9 cellular contexts compared by ENCODE assay signal in the genomic region with DNA sequence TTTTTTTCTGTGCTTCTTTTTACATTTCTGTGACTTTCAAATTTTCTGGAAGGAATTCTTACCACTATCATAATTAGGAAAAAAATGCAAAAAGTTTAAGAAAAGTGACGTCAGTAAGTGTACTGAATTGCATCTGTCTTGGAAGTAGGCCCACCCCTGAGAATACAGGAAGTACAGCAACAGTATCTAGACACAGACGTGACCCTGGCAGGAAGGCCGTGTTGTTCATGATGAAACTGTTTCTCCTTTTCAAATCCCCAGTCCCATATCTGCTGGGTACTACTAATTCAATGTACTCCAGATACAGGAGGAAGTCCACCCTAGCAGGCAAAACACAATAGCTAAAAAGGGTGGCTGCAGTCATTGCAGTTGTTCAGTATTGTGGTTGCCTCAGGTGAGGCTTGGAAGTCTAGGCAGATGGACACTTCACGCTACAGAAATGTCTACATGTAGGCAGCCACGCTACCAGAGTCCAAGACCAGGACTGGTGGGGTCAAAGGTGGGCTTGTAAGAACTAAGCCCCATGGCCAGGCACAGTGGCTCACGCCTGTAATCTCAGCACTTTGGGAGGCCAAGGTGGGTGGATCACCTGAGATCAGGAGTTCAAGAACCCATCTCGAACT. TPM values are rescaled to one million over a fixed set of nuclear protein-coding genes. Genes with fewer than 3 reads are reported as not detected.
DNase-seq lines count a peak whose midpoint lies in the region; ATAC-seq and TF ChIP-seq lines count a peak whose summit lies in the region.
"Had no signal": no experiment of that assay in that cellular context is flagged by ENCODE, and none has a peak within 500 bp of the region (broad histone marks: within the 10 kb centered on the region; RNA-seq: fewer than 3 reads in every experiment).

No MANE protein-coding gene starts in this region.

- H3K27me3 Mint-ChIP-seq in natural killer cell (ENCODE audit: low read depth in 2 of 2), result no peaks in the 10 kb centered on the region
- H3K27me3 Mint-ChIP-seq in natural killer cell treated with Interleukin-12 subunit alpha and Interleukin-12 subunit beta and Interleukin-15 and Interleukin-18, amount 100 ng/mL, for 72 hours, result no peaks in the 10 kb centered on the region
- H3K27me3 Mint-ChIP-seq in dendritic cell treated with granulocyte-macrophage colony-stimulating factor and Interleukin-4, amounts not matched to agents 40 ng/mL and 50 ng/mL, for 4 days, result peaks cover 2% of the 10 kb centered on the region

- no peaks in the 10 kb centered on the region for H3K9me3 Mint-ChIP-seq in natural killer cell
- no peaks in the 10 kb centered on the region for H3K9me3 Mint-ChIP-seq in natural killer cell treated with Interleukin-12 subunit alpha and Interleukin-12 subunit beta and Interleukin-15 and Interleukin-18, amount 100 ng/mL, for 72 hours
- H3K9me3 Mint-ChIP-seq in dendritic cell treated with granulocyte-macrophage colony-stimulating factor and Interleukin-4, amounts not matched to agents 40 ng/mL and 50 ng/mL, for 4 days, result no peaks in the 10 kb centered on the region

- H3K9me3 ChIP-seq in mucosa of descending colon, result no peaks in the 10 kb centered on the region

- peak overlapping the region in 1 of 2 donors; percentile 10 for H3K27ac Mint-ChIP-seq in natural killer cell
- peak overlapping the region in 1 of 2 donors; percentile 38 for H3K27ac Mint-ChIP-seq in natural killer cell treated with Interleukin-12 subunit alpha and Interleukin-12 subunit beta and Interleukin-15 and Interleukin-18, amount 100 ng/mL, for 72 hours
- H3K27ac Mint-ChIP-seq in dendritic cell treated with granulocyte-macrophage colony-stimulating factor and Interleukin-4, amounts not matched to agents 40 ng/mL and 50 ng/mL, for 4 days, result peak overlapping the region; percentile 71

- CTCF ChIA-PET in HEK293T (lab: Yijun Ruan, JAX), result no interaction called here

- no peaks in the 10 kb centered on the region for H3K36me3 Mint-ChIP-seq in natural killer cell
- H3K36me3 Mint-ChIP-seq in natural killer cell treated with Interleukin-12 subunit alpha and Interleukin-12 subunit beta and Interleukin-15 and Interleukin-18, amount 100 ng/mL, for 72 hours, result no peaks in the 10 kb centered on the region
- no peaks in the 10 kb centered on the region for H3K36me3 Mint-ChIP-seq in dendritic cell treated with granulocyte-macrophage colony-stimulating factor and Interleukin-4, amounts not matched to agents 40 ng/mL and 50 ng/mL, for 4 days (ENCODE audit: low read depth)

- no peak overlapping the region for H3K4me3 Mint-ChIP-seq in natural killer cell
- no peak overlapping the region for H3K4me3 Mint-ChIP-seq in natural killer cell treated with Interleukin-12 subunit alpha and Interleukin-12 subunit beta and Interleukin-15 and Interleukin-18, amount 100 ng/mL, for 72 hours
- no peak overlapping the region for H3K4me3 Mint-ChIP-seq in dendritic cell treated with granulocyte-macrophage colony-stimulating factor and Interleukin-4, amounts not matched to agents 40 ng/mL and 50 ng/mL, for 4 days

- no peak for DNase-seq in natural killer cell
- no peak for DNase-seq in natural killer cell treated with Interleukin-12 subunit alpha and Interleukin-12 subunit beta and Interleukin-15 and Interleukin-18, amount 100 ng/mL, for 72 hours (ENCODE audit: low spot score)
- DNase-seq in mucosa of descending colon, result no peak
- DNase-seq in HEK293T (ENCODE audit: extremely low spot score), result no peak
- DNase-seq in SHP77 treated with DMSO at 0.1 percent for 48 hours (lab: John Stamatoyannopoulos, UW), result no peak

- H3K36me3 ChIP-seq in mucosa of descending colon (ENCODE audit: low read depth), result no peaks in the 10 kb centered on the region

- no peak overlapping the region for H3K4me3 ChIP-seq in mucosa of descending colon
- H3K4me3 ChIP-seq: hepatocyte had no signal

- peak in 2 of 3 donors; percentile 52 to 72 for ATAC-seq in natural killer cell
- no peak for ATAC-seq in natural killer cell treated with Interleukin-12 subunit alpha and Interleukin-12 subunit beta and Interleukin-15 and Interleukin-18, amount 100 ng/mL, for 72 hours
- ATAC-seq in mucosa of descending colon, result peak; percentile 76
- ATAC-seq in HG03097 (IDR thresholded peaks at IDR 0.05; ENCODE audit: low FRiP score, unreplicated experiment), result no peak
- no peak for ATAC-seq in GM18873 (IDR thresholded peaks at IDR 0.05; ENCODE audit: low FRiP score, unreplicated experiment)

- H3K4me1 Mint-ChIP-seq in natural killer cell, result peaks cover 12 to 13% of the 10 kb centered on the region in 2 donors
- peaks cover 6 to 7% of the 10 kb centered on the region in 2 donors for H3K4me1 Mint-ChIP-seq in natural killer cell treated with Interleukin-12 subunit alpha and Interleukin-12 subunit beta and Interleukin-15 and Interleukin-18, amount 100 ng/mL, for 72 hours (ENCODE audit: low read depth in 2 of 2)
- peaks cover 62% of the 10 kb centered on the region for H3K4me1 Mint-ChIP-seq in dendritic cell treated with granulocyte-macrophage colony-stimulating factor and Interleukin-4, amounts not matched to agents 40 ng/mL and 50 ng/mL, for 4 days (ENCODE audit: low read depth)

- intact Hi-C loops in natural killer cell (cut with micrococcal nuclease), result no loop called here
- intact Hi-C loops in dendritic cell treated with granulocyte-macrophage colony-stimulating factor and Interleukin-4, amounts not matched to agents 40 ng/mL and 50 ng/mL, for 4 days (cut with micrococcal nuclease), result loop anchor here (5.0 kb wide), 2 partner anchors 33 to 88 kb away; partner anchors contain the start of gene ITM2B
- intact Hi-C loops in mucosa of descending colon (cut with DNase I, micrococcal nuclease), result no loop called here

- POLR2A ChIA-PET in HEK293T (lab: Yijun Ruan, JAX), result no interaction called here

- TF ChIP-seq CTCF in natural killer cell (IDR thresholded peaks at IDR 0.05) (no peak), mucosa of descending colon (IDR thresholded peaks at IDR 0.05) (no peak)

- H3K4me1 ChIP-seq in mucosa of descending colon (ENCODE audit: low read depth), result no peaks in the 10 kb centered on the region

TF ChIP-seq in HEK293T, 16 proteins besides CTCF, POLR2A, EP300 and RAD21:
- TF ChIP-seq FOXK2 (IDR thresholded peaks at IDR 0.05), result no peak
- no peak for TF ChIP-seq FOXM1 (IDR thresholded peaks at IDR 0.05; ENCODE audit: borderline replicate concordance)
- TF ChIP-seq ZNF384 (IDR thresholded peaks at IDR 0.05), result no peak
- no peak for TF ChIP-seq ELF4 (IDR thresholded peaks at IDR 0.05)
- no peak for TF ChIP-seq SP1 (IDR thresholded peaks at IDR 0.05)
- TF ChIP-seq BHLHE40 (IDR thresholded peaks at IDR 0.05; ENCODE audit: borderline replicate concordance), result no peak
- no peak for TF ChIP-seq CTBP1 (IDR thresholded peaks at IDR 0.05; ENCODE audit: borderline replicate concordance)
- TF ChIP-seq HDGF (IDR thresholded peaks at IDR 0.05; ENCODE audit: borderline replicate concordance), result no peak
- no peak for TF ChIP-seq LEF1 (IDR thresholded peaks at IDR 0.05; ENCODE audit: borderline replicate concordance)
- no peak for TF ChIP-seq SUZ12 (IDR thresholded peaks at IDR 0.05)
- no peak for TF ChIP-seq ARNT (IDR thresholded peaks at IDR 0.05)
- TF ChIP-seq L3MBTL2 (conservative IDR thresholded peaks at IDR 0.05), result no peak
- no peak for TF ChIP-seq FOXA1 (IDR thresholded peaks at IDR 0.05)
- no peak for TF ChIP-seq NFRKB (IDR thresholded peaks at IDR 0.05)
- TF ChIP-seq PKNOX1 (IDR thresholded peaks at IDR 0.05), result no peak
TF ChIP-seq in HEK293T: peak in this region for 0.

RNA-seq across cellular contexts. Expression of gene MED4, which starts 49.6 kb away (rescaled TPM):
- total RNA-seq in natural killer cell (10 to 100 TPM; 58.2 to 59.3 (median 58.4) TPM), mucosa of descending colon (10 to 100 TPM; 42.0 to 47.6 (median 43.6) TPM)
- total RNA-seq in natural killer cell treated with Interleukin-12 subunit alpha and Interleukin-12 subunit beta and Interleukin-15 and Interleukin-18, amount 100 ng/mL, for 72 hours, result 10 to 100 TPM; 50.2 to 56.5 TPM

Comparison
In these comparisons a context has a peak if more than half of its experiments do, and no peak if none do; other contexts are left out.
1. ATAC-seq: peak in natural killer cell (2 of 3) and mucosa of descending colon (single experiment); none in natural killer cell treated with Interleukin-12 subunit alpha and Interleukin-12 subunit beta and Interleukin-15 and Interleukin-18, amount 100 ng/mL, for 72 hours (0 of 2), HG03097 (single experiment) and GM18873 (single experiment).